8 cellular contexts compared by ENCODE assay signal in the genomic region with DNA sequence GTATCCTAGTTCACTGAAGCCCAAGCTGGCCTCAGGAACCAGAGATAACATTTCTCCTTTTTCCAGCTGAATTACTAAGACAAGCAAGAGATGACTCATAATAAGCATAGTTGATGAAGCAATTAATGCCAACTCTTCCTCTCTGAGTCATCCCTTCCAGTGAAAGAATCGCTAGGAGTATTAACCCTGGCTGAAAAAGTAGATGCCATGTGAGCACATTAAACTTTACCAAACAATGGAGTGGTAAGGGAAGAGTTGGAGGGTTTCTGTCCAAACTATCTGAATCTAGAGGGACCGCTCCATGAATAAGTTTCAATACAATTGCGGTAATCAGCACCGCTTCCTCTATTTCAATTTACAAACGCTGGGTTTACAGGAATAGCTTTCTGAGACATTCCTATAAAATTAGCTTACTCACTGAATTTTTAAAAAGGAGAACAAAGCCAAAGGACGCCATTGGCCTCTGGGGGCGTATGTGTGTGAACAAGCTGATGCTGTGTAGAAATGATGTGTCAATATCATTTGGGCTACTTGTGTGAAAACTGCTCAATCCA. TPM values are rescaled to one million over a fixed set of nuclear protein-coding genes. Genes with fewer than 3 reads are reported as not detected.
DNase-seq lines count a peak whose midpoint lies in the region; ATAC-seq and TF ChIP-seq lines count a peak whose summit lies in the region.

No MANE protein-coding gene starts in this region.

- H3K4me2 ChIP-seq in neuronal stem cell (ENCODE audit: insufficient read depth, low read length, poor library complexity, severe bottlenecking), result no peak overlapping the region

- no peak overlapping the region for H2BK5ac ChIP-seq in neuronal stem cell (ENCODE audit: low read length)

- TF ChIP-seq CTCF in WI38 (IDR thresholded peaks at IDR 0.05; ENCODE audit: low read depth, low read length) (no peak), esophagus squamous epithelium (IDR thresholded peaks at IDR 0.05) (peak in 3 of 6 experiments; percentile 21 to 58 (median 28))

- no peak overlapping the region for H2BK12ac ChIP-seq in neuronal stem cell (ENCODE audit: low read length)

- H3K36me3 ChIP-seq in HUES48 (ENCODE audit: control insufficient read depth, insufficient read depth, low read length) (no peaks in the 10 kb centered on the region), esophagus squamous epithelium (peaks cover 0 to 8% (median 0%) of the 10 kb centered on the region in 3 donors), neuronal stem cell (replicated peaks in 1 of 2; ENCODE audit: control insufficient read depth in 2 of 2, insufficient read depth in 2 of 2, low read length in 2 of 2) (no peaks in the 10 kb centered on the region)

- no peak overlapping the region for H4K8ac ChIP-seq in neuronal stem cell (ENCODE audit: low read depth, low read length)

- peak overlapping the region; percentile 5 for H3K27ac ChIP-seq in HUES48 (ENCODE audit: low read depth, low read length)
- peak overlapping the region; percentile 79 to 88 (median 82) for H3K27ac ChIP-seq in esophagus squamous epithelium
- H3K27ac ChIP-seq in neuronal stem cell (replicated peaks; ENCODE audit: low read length), result no peak overlapping the region

- no peak overlapping the region for H3K18ac ChIP-seq in neuronal stem cell (ENCODE audit: low read length)

- intact Hi-C loops in esophagus squamous epithelium (cut with DNase I), result no loop called here

- TF ChIP-seq POLR2A in esophagus squamous epithelium (IDR thresholded peaks at IDR 0.05), result no peak

- peak overlapping the region; percentile 78 for H2AFZ ChIP-seq in neuronal stem cell (ENCODE audit: low read length)

- H2AK5ac ChIP-seq in neuronal stem cell (ENCODE audit: low read depth, low read length), result no peak overlapping the region

- no peak overlapping the region for H4K91ac ChIP-seq in neuronal stem cell (ENCODE audit: low read depth, low read length, poor library complexity)

- no peaks in the 10 kb centered on the region for H3K79me1 ChIP-seq in neuronal stem cell (ENCODE audit: low read depth, low read length)

- no peak overlapping the region for H3K14ac ChIP-seq in neuronal stem cell (ENCODE audit: low read length)

- no peak overlapping the region for H3K9ac ChIP-seq in HUES48 (ENCODE audit: low read depth, low read length)
- no peak overlapping the region for H3K9ac ChIP-seq in neuronal stem cell (ENCODE audit: low read depth, low read length, poor library complexity)

- H2BK120ac ChIP-seq in neuronal stem cell (ENCODE audit: low read depth, low read length), result no peak overlapping the region

- ATAC-seq in GM18858 (IDR thresholded peaks at IDR 0.05; ENCODE audit: unreplicated experiment) (peak; percentile 36), GM19397 (IDR thresholded peaks at IDR 0.05; ENCODE audit: unreplicated experiment) (no peak)

- DNase-seq in AG20443 (ENCODE audit: low spot score), result peak; percentile 69
- DNase-seq in esophagus squamous epithelium (lab: John Stamatoyannopoulos, UW), result no peak
- DNase-seq in neuronal stem cell (ENCODE audit: low spot score), result no peak
- DNase-seq in NCI-H524 treated with DMSO at 0.1 percent for 48 hours (lab: John Stamatoyannopoulos, UW), result no peak

- H3K4me1 ChIP-seq in HUES48 (ENCODE audit: control insufficient read depth, insufficient read depth, low read length) (peaks cover 8% of the 10 kb centered on the region; the same call in 1 of the 2 replicates), esophagus squamous epithelium (peaks cover 10 to 47% (median 20%) of the 10 kb centered on the region in 3 donors), neuronal stem cell (ENCODE audit: control insufficient read depth in 2 of 2, insufficient read depth in 1 of 2, low read depth in 1 of 2, low read length in 2 of 2) (peaks cover 5 to 9% of the 10 kb centered on the region in 2 donors)

- H3K23ac ChIP-seq in neuronal stem cell (ENCODE audit: low read depth, low read length, poor library complexity), result no peak overlapping the region

- no peak overlapping the region for H2BK15ac ChIP-seq in neuronal stem cell (ENCODE audit: low read length)

- no peaks in the 10 kb centered on the region for H3K9me3 ChIP-seq in HUES48 (ENCODE audit: control insufficient read depth, insufficient read depth, low read length)
- no peaks in the 10 kb centered on the region for H3K9me3 ChIP-seq in esophagus squamous epithelium
- H3K9me3 ChIP-seq in neuronal stem cell (replicated peaks in 1 of 2; ENCODE audit: control insufficient read depth in 2 of 2, insufficient read depth in 1 of 2, low read depth in 1 of 2, low read length in 2 of 2), result no peaks in the 10 kb centered on the region

- no peak overlapping the region for H3K4ac ChIP-seq in neuronal stem cell (ENCODE audit: low read length)

- H3K27me3 ChIP-seq in HUES48 (ENCODE audit: control insufficient read depth, insufficient read depth, low read length) (no peaks in the 10 kb centered on the region), esophagus squamous epithelium (no peaks in the 10 kb centered on the region), neuronal stem cell (ENCODE audit: control insufficient read depth in 3 of 3, insufficient read depth in 3 of 3, low read depth in 1 of 3, low read length in 3 of 3) (no peaks in the 10 kb centered on the region)

- 10 to 22% methylated on average over 7 of the region's 7 CpGs for WGBS in esophagus squamous epithelium, 2 donors
- WGBS in neuronal stem cell (ENCODE audit: extremely low coverage in 2 of 2, insufficient read length in 2 of 2, insufficient replicate concordance in 1 of 2), 2 donors, result no CpG with 5 or more reads among the region's 7 CpGs

- H3K4me3 ChIP-seq in HUES48 (ENCODE audit: low read depth, low read length) (no peak overlapping the region), WI38 (ENCODE audit: low read depth, low read length) (peak overlapping the region; percentile 20), esophagus squamous epithelium (peak overlapping the region in 1 of 4 donors; percentile 37), neuronal stem cell (ENCODE audit: low read length in 2 of 2) (no peak overlapping the region)

RNA-seq across cellular contexts. Expression of a gene that starts 48.3 kb away (rescaled TPM):
- 10 to 100 TPM; 17.5 to 50.5 (median 28.5) TPM for total RNA-seq in esophagus squamous epithelium
- polyA plus RNA-seq in neuronal stem cell (2013, experiment 1 of 2), result 1.3 TPM
- 1.9 TPM for polyA plus RNA-seq in neuronal stem cell (2013, experiment 2 of 2)
